ENCODE assay signal across 9 cellular contexts in the genomic region with DNA sequence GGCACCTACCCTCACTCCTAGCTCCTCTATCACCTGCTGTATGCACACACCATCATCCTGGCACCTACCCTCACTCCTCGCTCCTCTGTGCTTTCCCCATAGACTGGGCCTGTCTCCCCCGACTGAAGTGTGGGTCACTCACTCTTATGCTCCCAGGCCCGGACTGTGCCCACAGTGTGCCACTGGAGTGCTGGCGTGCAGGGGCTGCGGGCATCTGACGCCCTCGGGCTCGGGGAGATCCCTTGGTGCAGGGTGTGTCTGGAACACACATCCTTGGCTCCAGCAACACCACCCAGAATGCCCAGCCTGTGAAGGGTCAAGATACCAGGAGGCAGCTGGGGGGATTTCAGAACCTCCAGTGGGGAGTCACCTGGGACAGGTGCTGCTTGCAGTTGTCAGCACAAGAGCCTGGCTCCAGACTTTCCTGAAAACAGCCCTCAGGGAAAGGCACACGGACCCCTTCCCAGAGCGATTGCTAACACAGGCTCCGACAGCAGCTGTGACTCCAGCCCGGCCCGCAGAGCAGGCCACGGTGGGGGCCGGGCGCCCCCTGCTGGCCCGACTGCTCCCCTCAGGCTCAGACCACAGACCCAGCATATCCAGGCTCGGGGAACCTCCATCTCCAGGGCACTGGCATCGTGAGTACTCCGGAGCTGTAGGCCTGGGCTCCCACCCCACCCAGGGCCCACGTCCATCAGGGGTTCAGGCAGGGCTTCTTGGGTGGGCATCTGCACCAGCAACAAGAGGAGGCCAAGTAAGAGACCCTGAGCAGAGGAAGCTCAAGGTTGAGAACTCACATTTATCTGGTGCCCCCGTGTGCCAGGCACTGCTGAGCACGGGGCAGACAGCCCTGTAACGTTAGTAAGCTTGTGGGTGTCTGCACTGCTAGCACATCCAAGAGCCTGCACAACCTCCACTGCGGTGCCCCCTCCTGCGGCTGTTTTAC. TPM values are rescaled to one million over a fixed set of nuclear protein-coding genes. Genes with fewer than 3 reads are reported as not detected.
DNase-seq lines count a peak whose midpoint lies in the region; ATAC-seq, FAIRE-seq and TF ChIP-seq lines count a peak whose summit lies in the region.
"Had no signal": no experiment of that assay in that cellular context is flagged by ENCODE, and none has a peak within 500 bp of the region (broad histone marks: within the 10 kb centered on the region; RNA-seq: fewer than 3 reads in every experiment).

No MANE protein-coding gene starts in this region.

- H2BK120ac ChIP-seq in H1 (replicated peaks; ENCODE audit: low read depth, low read length), result no peak overlapping the region

- no peak overlapping the region for H3K56ac ChIP-seq in H1 (replicated peaks; ENCODE audit: insufficient read length, low read depth, low read length)

- H3K4me2 ChIP-seq in H1 (ENCODE audit: insufficient read depth in 1 of 2, low read depth in 2 of 2, low read length in 2 of 2), result no peak overlapping the region

- H3K27me3 Mint-ChIP-seq in activated CD8-positive, alpha-beta T cell treated with anti-CD3 and anti-CD28 coated beads, Interleukin-2, amount 10 ng/mL, durations not matched to agents 7 days and 5 days (ENCODE audit: low read depth), result no peaks in the 10 kb centered on the region

- no peak for TF ChIP-seq POLR2A in H1 (IDR thresholded peaks at IDR 0.05; ENCODE audit: control extremely low read depth in 1 of 2, low read depth in 2 of 2, low read length in 2 of 2)

- no peak overlapping the region for H3K18ac ChIP-seq in H1 (ENCODE audit: extremely low read depth, low read length)

- peak; percentile 41 for DNase-seq in NCI-H526 treated with DMSO at 0.1 percent for 48 hours (lab: John Stamatoyannopoulos, UW)
- peak; percentile 78 for DNase-seq in activated CD8-positive, alpha-beta T cell treated with anti-CD3 and anti-CD28 coated beads, Interleukin-2, amount 10 ng/mL, durations not matched to agents 7 days and 5 days
- DNase-seq in H1 (ENCODE audit: low read depth in 1 of 2, low spot score in 2 of 2), result peak; percentile 50 to 91
- DNase-seq in stimulated activated CD8-positive, alpha-beta memory T cell treated with anti-CD3 and anti-CD28 coated beads, Interleukin-7, amount 100 ng/mL, for 1 hour (ENCODE audit: low read depth in 2 of 2), result peak; percentile 34 to 61

- H3K36me3 Mint-ChIP-seq in activated CD8-positive, alpha-beta T cell treated with anti-CD3 and anti-CD28 coated beads, Interleukin-2, amount 10 ng/mL, durations not matched to agents 7 days and 5 days (ENCODE audit: low read depth), result no peaks in the 10 kb centered on the region

- H3K23me2 ChIP-seq in H1 (ENCODE audit: low read depth, low read length), result no peaks in the 10 kb centered on the region

- no peaks in the 10 kb centered on the region for H3K27me3 ChIP-seq in H1 (replicated peaks in 1 of 4; ENCODE audit: control insufficient read depth in 3 of 4, extremely low read depth in 1 of 4, insufficient read depth in 3 of 4, low read length in 3 of 4)
- H3K27me3 ChIP-seq in mucosa of stomach (ENCODE audit: control insufficient read depth, insufficient read depth, low read length), result no peaks in the 10 kb centered on the region

- H3K9ac ChIP-seq in H1 (replicated peaks in 1 of 4; ENCODE audit: extremely low read depth in 1 of 4, low read depth in 3 of 4, low read length in 3 of 4) (no peak overlapping the region), mucosa of stomach (ENCODE audit: low read length) (peak overlapping the region; percentile 23)

- H4K20me1 ChIP-seq in H1 (replicated peaks in 1 of 2; ENCODE audit: control insufficient read depth in 1 of 2, insufficient read depth in 2 of 2, low read length in 2 of 2), result peaks cover 0 to 3% of the 10 kb centered on the region in 2 experiments

- peak overlapping the region; percentile 4; the same call in 1 of the 2 replicates for H2BK12ac ChIP-seq in H1 (ENCODE audit: low read depth, low read length)

- no peaks in the 10 kb centered on the region for H3K9me3 Mint-ChIP-seq in activated CD8-positive, alpha-beta T cell treated with anti-CD3 and anti-CD28 coated beads, Interleukin-2, amount 10 ng/mL, durations not matched to agents 7 days and 5 days (ENCODE audit: insufficient read depth)
- H3K9me3 Mint-ChIP-seq: T-helper 1 cell treated with Interleukin-12 subunit alpha and Interleukin-12 subunit beta and Interleukin-4 antibody, amounts not matched to agents 30 μg/mL and 1 μg/mL, for 36 hours had no signal

- H4K8ac ChIP-seq in H1 (ENCODE audit: extremely low read depth, insufficient read depth, low read length), result no peak overlapping the region

- H3K27ac ChIP-seq in C4-2B (peak overlapping the region; percentile 11; the same call in 1 of the 2 replicates), H1 (ENCODE audit: low read depth, low read length) (no peak overlapping the region)

- no peak overlapping the region for H4K91ac ChIP-seq in H1 (replicated peaks; ENCODE audit: insufficient read length, low read length)

- H3K9me3 ChIP-seq in H1 (ENCODE audit: insufficient read depth in 2 of 2, low read depth in 1 of 2, low read length in 1 of 2), result no peaks in the 10 kb centered on the region
- no peaks in the 10 kb centered on the region for H3K9me3 ChIP-seq in mucosa of stomach (ENCODE audit: control insufficient read depth, low read length)

- POLR2A ChIA-PET in activated CD8-positive, alpha-beta T cell treated with anti-CD3 and anti-CD28 coated beads, Interleukin-2, amount 10 ng/mL, durations not matched to agents 7 days and 5 days (lab: Charles Lee), result interaction anchor here (2.3 kb wide), 1 partner anchor 195 kb away, joined by 12 read pairs; the partner anchor contains the start of gene RHOB
- POLR2A ChIA-PET in H1 (lab: Charles Lee; ENCODE audit: partially characterized antibody), result interaction anchor here (0.9 to 1.7 kb wide), 3 partner anchors 9 to 199 kb away, joined by 3 to 15 read pairs (median 4); partner anchors contain the start of genes HS1BP3 and RHOB

- H2AFZ ChIP-seq in H1 (ENCODE audit: low read length), result no peak overlapping the region

- no peak overlapping the region for H4K5ac ChIP-seq in H1 (ENCODE audit: insufficient read length, low read depth, low read length)

- H2BK5ac ChIP-seq in H1 (ENCODE audit: low read depth, low read length), result no peak overlapping the region

- no peak overlapping the region for H2AK5ac ChIP-seq in H1 (ENCODE audit: low read depth, low read length)

- no peaks in the 10 kb centered on the region for H3K36me3 ChIP-seq in H1 (ENCODE audit: control insufficient read depth in 2 of 4, insufficient read depth in 4 of 4, low read length in 3 of 4)
- H3K36me3 ChIP-seq in mucosa of stomach (ENCODE audit: control insufficient read depth, insufficient read depth, low read length), result peaks cover 4% of the 10 kb centered on the region

- no peak overlapping the region for H3K23ac ChIP-seq in H1 (ENCODE audit: insufficient read length)

- WGBS in H1 (ENCODE audit: extremely low coverage in 1 of 2, insufficient coverage in 1 of 2, insufficient read length in 1 of 2, insufficient replicate concordance in 2 of 2, low coverage in 1 of 2, low lambda C conversion rate in 2 of 2, missing lambda C conversion rate in 1 of 2), 2 experiments, result 50% methylated on average over 25 of the region's 26 CpGs; no CpG with 5 or more reads in 1 of the 2 experiments

- H3K4me3 ChIP-seq in H1 (ENCODE audit: extremely low read depth in 1 of 4, insufficient read depth in 2 of 4, low read depth in 3 of 4, low read length in 4 of 4) (no peak overlapping the region), mucosa of stomach (ENCODE audit: low read length) (no peak overlapping the region)

- no peak for FAIRE-seq in H1 (lab: Jason Lieb, UNC)

- no peaks in the 10 kb centered on the region for H3K79me2 ChIP-seq in H1 (ENCODE audit: control insufficient read depth in 1 of 2, insufficient read depth in 2 of 2, low read length in 2 of 2)

- peak; percentile 93 to 95 for TF ChIP-seq RAD21 in H1 (IDR thresholded peaks at IDR 0.05 in 1 of 2, conservative IDR thresholded peaks at IDR 0.05 in 1 of 2; ENCODE audit: low read depth in 2 of 2, low read length in 2 of 2)

- no peak for TF ChIP-seq EP300 in H1 (IDR thresholded peaks at IDR 0.05; ENCODE audit: borderline replicate concordance in 1 of 2, low read depth in 2 of 2, low read length in 2 of 2)

- CTCF ChIA-PET in activated CD8-positive, alpha-beta T cell treated with anti-CD3 and anti-CD28 coated beads, Interleukin-2, amount 10 ng/mL, durations not matched to agents 7 days and 5 days (lab: Charles Lee), result interaction anchor here (0.6 to 6.0 kb wide), 32 partner anchors 8 to 337 kb away, joined by 3 to 60 read pairs (median 4); partner anchors contain the start of genes HS1BP3 and RHOB
- CTCF ChIA-PET in H1 (lab: Charles Lee; ENCODE audit: partially characterized antibody), result interaction anchor here (0.6 to 17.7 kb wide), 54 partner anchors 8 to 630 kb away, joined by 3 to 367 read pairs (median 5); partner anchors contain the start of genes HS1BP3, MATN3 and RHOB

- H3K4me3 Mint-ChIP-seq in activated CD8-positive, alpha-beta T cell treated with anti-CD3 and anti-CD28 coated beads, Interleukin-2, amount 10 ng/mL, durations not matched to agents 7 days and 5 days, result no peak overlapping the region
- H3K4me3 Mint-ChIP-seq: T-helper 1 cell treated with Interleukin-12 subunit alpha and Interleukin-12 subunit beta and Interleukin-4 antibody, amounts not matched to agents 30 μg/mL and 1 μg/mL, for 36 hours had no signal

- H2BK20ac ChIP-seq in H1 (ENCODE audit: low read length), result no peak overlapping the region

- no peak overlapping the region for H3K4ac ChIP-seq in H1 (replicated peaks; ENCODE audit: insufficient read length, low read depth, low read length)

- H2BK15ac ChIP-seq in H1 (ENCODE audit: low read length), result no peak overlapping the region

- no peaks in the 10 kb centered on the region for H3K4me1 Mint-ChIP-seq in activated CD8-positive, alpha-beta T cell treated with anti-CD3 and anti-CD28 coated beads, Interleukin-2, amount 10 ng/mL, durations not matched to agents 7 days and 5 days (ENCODE audit: low read depth)

- no peak overlapping the region for H3K27ac Mint-ChIP-seq in activated CD8-positive, alpha-beta T cell treated with anti-CD3 and anti-CD28 coated beads, Interleukin-2, amount 10 ng/mL, durations not matched to agents 7 days and 5 days
- H3K27ac Mint-ChIP-seq: T-helper 1 cell treated with Interleukin-12 subunit alpha and Interleukin-12 subunit beta and Interleukin-4 antibody, amounts not matched to agents 30 μg/mL and 1 μg/mL, for 36 hours had no signal

- TF ChIP-seq CTCF in C4-2B (conservative IDR thresholded peaks at IDR 0.05) (peak; percentile 95), H1 (IDR thresholded peaks at IDR 0.05; ENCODE audit: control extremely low read depth in 1 of 3, insufficient read depth in 1 of 3, low read depth in 1 of 3, low read length in 3 of 3) (peak in 2 of 3 experiments; percentile 95; a peak in 3 of 4 replicates)

- no peaks in the 10 kb centered on the region; the same call in 1 of the 2 replicates for H3K79me1 ChIP-seq in H1 (ENCODE audit: low read depth, low read length)

- H3K4me1 ChIP-seq in H1 (replicated peaks in 1 of 4; ENCODE audit: control insufficient read depth in 3 of 4, insufficient read depth in 4 of 4, low read length in 3 of 4) (no peaks in the 10 kb centered on the region), mucosa of stomach (ENCODE audit: control insufficient read depth, insufficient read depth, low read length) (peaks cover 7% of the 10 kb centered on the region)

- ATAC-seq in GM19025 (IDR thresholded peaks at IDR 0.05; ENCODE audit: low read depth, unreplicated experiment) (peak; percentile 97), HG03139 (IDR thresholded peaks at IDR 0.05; ENCODE audit: unreplicated experiment) (peak; percentile 97)
- ATAC-seq in activated CD8-positive, alpha-beta T cell treated with anti-CD3 and anti-CD28 coated beads, Interleukin-2, amount 10 ng/mL, durations not matched to agents 7 days and 5 days, result peak; percentile 97

- H3K14ac ChIP-seq in H1 (ENCODE audit: insufficient read length), result no peak overlapping the region

RNA-seq across cellular contexts. Expression of gene HS1BP3, which starts 8.6 kb away (rescaled TPM):
- 10 to 100 TPM; 10.5 to 11.2 TPM for total RNA-seq in activated CD8-positive, alpha-beta T cell treated with anti-CD3 and anti-CD28 coated beads, Interleukin-2, amount 10 ng/mL, durations not matched to agents 7 days and 5 days
- total RNA-seq in H1 (2021; fragmentation: NEBNext Ultra II Directional; extraction: Animal tissue kit (Norgen Biotek cat#: 25700)), result 11.1 and 11.2 TPM in 2 replicates
- polyA plus RNA-seq in H1 (2011; rRNA removed), result 11.3 and 16.1 TPM in 2 replicates
- polyA plus RNA-seq in H1 (2011; cell fraction: cytosol; rRNA removed), result 11.0 TPM
- 19.6 TPM for polyA plus RNA-seq in H1 (2011; cell fraction: nucleus; rRNA removed)
- 9.2 to 14.1 TPM (median 13.6 TPM) in 4 replicates for polyA plus RNA-seq in H1 (2012, experiment 1 of 2)
- polyA plus RNA-seq in H1 (2012, experiment 2 of 2), result 16.1 TPM
- polyA plus RNA-seq in H1 (2013, experiment 1 of 2), result 8.8 TPM
- 7.7 TPM for polyA plus RNA-seq in H1 (2013, experiment 2 of 2)
- 9.0 and 12.8 TPM in 2 replicates for polyA minus RNA-seq in H1 (2011; rRNA and poly(A)+ RNA removed)
- 4.8 TPM for polyA minus RNA-seq in H1 (2011; cell fraction: cytosol; rRNA and poly(A)+ RNA removed)
- polyA minus RNA-seq in H1 (2011; cell fraction: nucleus; rRNA and poly(A)+ RNA removed), result 22.9 TPM

RNA-seq across cellular contexts. Expression of gene GDF7, which starts 24.6 kb away (rescaled TPM):
- total RNA-seq in activated CD8-positive, alpha-beta T cell treated with anti-CD3 and anti-CD28 coated beads, Interleukin-2, amount 10 ng/mL, durations not matched to agents 7 days and 5 days, result not detected
- total RNA-seq in H1 (2021; fragmentation: NEBNext Ultra II Directional; extraction: Animal tissue kit (Norgen Biotek cat#: 25700)), result 0.04 and 0.06 TPM in 2 replicates
- 0.06 and 0.13 TPM in 2 replicates for polyA plus RNA-seq in H1 (2011; rRNA removed)
- polyA plus RNA-seq in H1 (2011; cell fraction: cytosol; rRNA removed), result 0.16 TPM
- 0.34 TPM for polyA plus RNA-seq in H1 (2011; cell fraction: nucleus; rRNA removed)
- polyA plus RNA-seq in H1 (2012, experiment 1 of 2), result 0.20 to 0.34 TPM (median 0.27 TPM) in 4 replicates
- 0.07 TPM for polyA plus RNA-seq in H1 (2012, experiment 2 of 2)
- 0.04 TPM for polyA plus RNA-seq in H1 (2013, experiment 1 of 2)
- polyA plus RNA-seq in H1 (2013, experiment 2 of 2), result 0.04 TPM
- 0.09 and 0.22 TPM in 2 replicates for polyA minus RNA-seq in H1 (2011; rRNA and poly(A)+ RNA removed)
- polyA minus RNA-seq in H1 (2011; cell fraction: cytosol; rRNA and poly(A)+ RNA removed), result 0.29 TPM
- polyA minus RNA-seq in H1 (2011; cell fraction: nucleus; rRNA and poly(A)+ RNA removed), result 0.30 TPM
